In genomic region chr12:71321130-71321529, GRCh38 we compare ENCODE assay signal across 35 cellular contexts.
"Had no signal": no experiment of that assay in that cellular context is flagged by ENCODE, and none has a peak within 500 bp of the region (broad histone marks: within the 10 kb centered on the region; RNA-seq: fewer than 3 reads in every experiment).

No MANE protein-coding gene starts in this region.

- H3K36me3 ChIP-seq: MG63 had no signal

- DNase-seq: Karpas-422, Kasumi-1, MG63, MM.1S, MV-4-11, NCI-H1048, NCI-H1092, NCI-H1092 treated with DMSO at 0.1 percent for 48 hours, NCI-H1105, NCI-H1105 treated with DMSO at 0.1 percent for 48 hours, NCI-H1417, NCI-H1417 treated with DMSO at 0.1 percent for 48 hours, NCI-H1436, NCI-H1436 treated with DMSO at 0.1 percent for 48 hours, NCI-H146, NCI-H1694, NCI-H1694 treated with DMSO at 0.1 percent for 48 hours, NCI-H187, NCI-H187 treated with DMSO at 0.1 percent for 48 hours, NCI-H1930, NCI-H2029, NCI-H2029 treated with DMSO at 0.1 percent for 48 hours, NCI-H2081, NCI-H2081 treated with DMSO at 0.1 percent for 48 hours, NCI-H2107, NCI-H2171, NCI-H2171 treated with DMSO at 0.1 percent for 48 hours, NCI-H2227 treated with DMSO at 0.1 percent for 48 hours, NCI-H226, NCI-H345, NCI-H446, NCI-H446 treated with DMSO at 0.1 percent for 48 hours, NCI-H510A, NCI-H510A treated with DMSO at 0.1 percent for 48 hours, NCI-H524 had no signal

- H3K4me3 ChIP-seq: MG63 had no signal

- H3K27me3 ChIP-seq: MG63 had no signal
